15 cellular contexts compared by ENCODE assay signal in genomic region chr7:50351267-50351666, GRCh38. TPM values are rescaled to one million over a fixed set of nuclear protein-coding genes. Genes with fewer than 3 reads are reported as not detected.
DNase-seq lines count a peak whose midpoint lies in the region; ATAC-seq lines count a peak whose summit lies in the region.
"Had no signal": no experiment of that assay in that cellular context is flagged by ENCODE, and none has a peak within 500 bp of the region (broad histone marks: within the 10 kb centered on the region; RNA-seq: fewer than 3 reads in every experiment).

No MANE protein-coding gene starts in this region.

- POLR2A ChIA-PET in activated CD4-positive, alpha-beta T cell treated with anti-CD3 and anti-CD28 coated beads, Interleukin-2, amount 10 ng/mL, durations not matched to agents 7 days and 5 days (lab: Charles Lee), result interaction anchor here (0.5 to 2.1 kb wide), 5 partner anchors 12 to 44 kb away, joined by 3 to 10 read pairs (median 5); no protein-coding TSS in a partner anchor

- no peak for DNase-seq in activated CD4-positive, alpha-beta T cell treated with anti-CD3 and anti-CD28 coated beads, Interleukin-2, amount 10 ng/mL, durations not matched to agents 7 days and 5 days
- DNase-seq in activated CD4-positive, alpha-beta T cell treated with anti-CD3 and anti-CD28 coated beads, Interleukin-2, amount 50 U/mL, for 1 hour, result no peak
- no peak for DNase-seq in effector memory CD8-positive, alpha-beta T cell
- DNase-seq in stimulated activated naive CD8-positive, alpha-beta T cell treated with anti-CD3 and anti-CD28 coated beads, Interleukin-15, amount 100 ng/mL, for 72 hours, result peak in 1 of 2 donors; percentile 43
- DNase-seq in RKO (ENCODE audit: low spot score) (no peak), GM19238 (ENCODE audit: insufficient read length, low spot score) (no peak), NCI-H2107 (lab: John Stamatoyannopoulos, UW) (no peak)
- DNase-seq: Calu3, GOT3, hypothalamus, left colon had no signal

- H3K4me1 Mint-ChIP-seq in activated CD4-positive, alpha-beta T cell treated with anti-CD3 and anti-CD28 coated beads, Interleukin-2, amount 10 ng/mL, durations not matched to agents 7 days and 5 days, result peaks cover 96% of the 10 kb centered on the region
- peaks cover 94% of the 10 kb centered on the region for H3K4me1 Mint-ChIP-seq in T-helper 1 cell treated with Interleukin-12 subunit alpha and Interleukin-12 subunit beta and Interleukin-4 antibody, amounts not matched to agents 30 μg/mL and 1 μg/mL, for 36 hours (ENCODE audit: low read depth)
- H3K4me1 Mint-ChIP-seq in effector memory CD8-positive, alpha-beta T cell (ENCODE audit: low read depth in 2 of 2), result peaks cover 78 to 86% of the 10 kb centered on the region in 2 donors
- peaks cover 98% of the 10 kb centered on the region for H3K4me1 Mint-ChIP-seq in stimulated activated naive CD8-positive, alpha-beta T cell treated with anti-CD3 and anti-CD28 coated beads, Interleukin-15, amount 100 ng/mL, for 72 hours

- H3K27me3 Mint-ChIP-seq in activated CD4-positive, alpha-beta T cell treated with anti-CD3 and anti-CD28 coated beads, Interleukin-2, amount 10 ng/mL, durations not matched to agents 7 days and 5 days, result no peaks in the 10 kb centered on the region
- no peaks in the 10 kb centered on the region for H3K27me3 Mint-ChIP-seq in T-helper 1 cell treated with Interleukin-12 subunit alpha and Interleukin-12 subunit beta and Interleukin-4 antibody, amounts not matched to agents 30 μg/mL and 1 μg/mL, for 36 hours (ENCODE audit: low read depth)
- no peaks in the 10 kb centered on the region for H3K27me3 Mint-ChIP-seq in effector memory CD8-positive, alpha-beta T cell
- no peaks in the 10 kb centered on the region for H3K27me3 Mint-ChIP-seq in stimulated activated naive CD8-positive, alpha-beta T cell treated with anti-CD3 and anti-CD28 coated beads, Interleukin-15, amount 100 ng/mL, for 72 hours

- no peak for ATAC-seq in effector memory CD8-positive, alpha-beta T cell (replicated peaks)
- ATAC-seq in stimulated activated naive CD8-positive, alpha-beta T cell treated with anti-CD3 and anti-CD28 coated beads, Interleukin-15, amount 100 ng/mL, for 72 hours, result no peak
- ATAC-seq: A549, left colon had no signal

- H3K9me3 Mint-ChIP-seq in activated CD4-positive, alpha-beta T cell treated with anti-CD3 and anti-CD28 coated beads, Interleukin-2, amount 10 ng/mL, durations not matched to agents 7 days and 5 days, result no peaks in the 10 kb centered on the region
- no peaks in the 10 kb centered on the region for H3K9me3 Mint-ChIP-seq in T-helper 1 cell treated with Interleukin-12 subunit alpha and Interleukin-12 subunit beta and Interleukin-4 antibody, amounts not matched to agents 30 μg/mL and 1 μg/mL, for 36 hours
- H3K9me3 Mint-ChIP-seq in effector memory CD8-positive, alpha-beta T cell, result no peaks in the 10 kb centered on the region
- no peaks in the 10 kb centered on the region for H3K9me3 Mint-ChIP-seq in stimulated activated naive CD8-positive, alpha-beta T cell treated with anti-CD3 and anti-CD28 coated beads, Interleukin-15, amount 100 ng/mL, for 72 hours
- H3K9me3 Mint-ChIP-seq: type B pancreatic cell had no signal

- H3K27ac Mint-ChIP-seq in activated CD4-positive, alpha-beta T cell treated with anti-CD3 and anti-CD28 coated beads, Interleukin-2, amount 10 ng/mL, durations not matched to agents 7 days and 5 days, result peak overlapping the region; percentile 94
- H3K27ac Mint-ChIP-seq in T-helper 1 cell treated with Interleukin-12 subunit alpha and Interleukin-12 subunit beta and Interleukin-4 antibody, amounts not matched to agents 30 μg/mL and 1 μg/mL, for 36 hours, result peak overlapping the region; percentile 97
- no peak overlapping the region for H3K27ac Mint-ChIP-seq in effector memory CD8-positive, alpha-beta T cell
- peak overlapping the region; percentile 99 for H3K27ac Mint-ChIP-seq in stimulated activated naive CD8-positive, alpha-beta T cell treated with anti-CD3 and anti-CD28 coated beads, Interleukin-15, amount 100 ng/mL, for 72 hours
- H3K27ac Mint-ChIP-seq: type B pancreatic cell had no signal

- peaks cover 89% of the 10 kb centered on the region for H3K36me3 Mint-ChIP-seq in activated CD4-positive, alpha-beta T cell treated with anti-CD3 and anti-CD28 coated beads, Interleukin-2, amount 10 ng/mL, durations not matched to agents 7 days and 5 days (ENCODE audit: low read depth)
- H3K36me3 Mint-ChIP-seq in T-helper 1 cell treated with Interleukin-12 subunit alpha and Interleukin-12 subunit beta and Interleukin-4 antibody, amounts not matched to agents 30 μg/mL and 1 μg/mL, for 36 hours (ENCODE audit: low read depth), result peaks cover 74% of the 10 kb centered on the region
- peaks cover 86% of the 10 kb centered on the region for H3K36me3 Mint-ChIP-seq in effector memory CD8-positive, alpha-beta T cell (ENCODE audit: insufficient read depth)
- H3K36me3 Mint-ChIP-seq: type B pancreatic cell had no signal

- CTCF ChIA-PET in activated CD4-positive, alpha-beta T cell treated with anti-CD3 and anti-CD28 coated beads, Interleukin-2, amount 10 ng/mL, durations not matched to agents 7 days and 5 days (lab: Charles Lee), result interaction anchor here (0.8 to 2.6 kb wide), 8 partner anchors 8 to 43 kb away, joined by 3 to 8 read pairs (median 4); no protein-coding TSS in a partner anchor

- H3K4me3 Mint-ChIP-seq in activated CD4-positive, alpha-beta T cell treated with anti-CD3 and anti-CD28 coated beads, Interleukin-2, amount 10 ng/mL, durations not matched to agents 7 days and 5 days, result peak overlapping the region; percentile 61
- peak overlapping the region; percentile 74 for H3K4me3 Mint-ChIP-seq in T-helper 1 cell treated with Interleukin-12 subunit alpha and Interleukin-12 subunit beta and Interleukin-4 antibody, amounts not matched to agents 30 μg/mL and 1 μg/mL, for 36 hours
- H3K4me3 Mint-ChIP-seq in effector memory CD8-positive, alpha-beta T cell, result peak overlapping the region; percentile 81 to 91
- peak overlapping the region; percentile 68 to 80 for H3K4me3 Mint-ChIP-seq in stimulated activated naive CD8-positive, alpha-beta T cell treated with anti-CD3 and anti-CD28 coated beads, Interleukin-15, amount 100 ng/mL, for 72 hours
- H3K4me3 Mint-ChIP-seq: type B pancreatic cell had no signal

RNA-seq across cellular contexts. Expression of gene IKZF1, which starts 46.8 kb away (rescaled TPM):
- total RNA-seq in activated CD4-positive, alpha-beta T cell treated with anti-CD3 and anti-CD28 coated beads, Interleukin-2, amount 10 ng/mL, durations not matched to agents 7 days and 5 days, result 100 to 1,000 TPM; 379 to 406 TPM
- total RNA-seq: SK-MEL-5 had no signal

Comparison
In these comparisons a context has a peak if more than half of its experiments do, and no peak if none do; other contexts are left out.
1. H3K27ac Mint-ChIP-seq: peak in activated CD4-positive, alpha-beta T cell treated with anti-CD3 and anti-CD28 coated beads, Interleukin-2, amount 10 ng/mL, durations not matched to agents 7 days and 5 days (single experiment), T-helper 1 cell treated with Interleukin-12 subunit alpha and Interleukin-12 subunit beta and Interleukin-4 antibody, amounts not matched to agents 30 μg/mL and 1 μg/mL, for 36 hours (single experiment) and stimulated activated naive CD8-positive, alpha-beta T cell treated with anti-CD3 and anti-CD28 coated beads, Interleukin-15, amount 100 ng/mL, for 72 hours (2 of 2); none in effector memory CD8-positive, alpha-beta T cell (0 of 2).
2. Peak in every context shown above with its lines, with median percentiles within 50 percentile points of each other: H3K4me3 Mint-ChIP-seq.